Comparison of ENCODE assay signal across 22 cellular contexts in the genomic region with DNA sequence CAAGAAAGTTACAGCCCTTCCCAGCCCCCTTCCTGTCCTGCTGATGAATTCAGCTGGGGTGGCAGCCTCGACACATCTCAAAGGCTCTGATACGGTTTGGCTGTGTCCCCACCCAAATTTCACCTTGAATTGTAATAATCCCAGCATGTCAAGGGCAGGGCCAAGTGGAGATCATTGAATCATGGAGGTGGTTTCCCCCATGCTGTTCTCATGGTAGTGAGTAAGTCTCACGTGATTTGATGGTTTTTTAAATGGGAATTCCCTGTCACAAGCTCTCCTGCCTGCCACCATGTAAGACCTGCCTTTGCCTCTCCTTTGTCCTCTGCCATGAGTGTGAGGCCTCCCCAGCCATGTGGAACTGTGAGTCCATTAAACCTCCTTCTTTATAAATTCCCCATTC.
DNase-seq lines count a peak whose midpoint lies in the region; FAIRE-seq and TF ChIP-seq lines count a peak whose summit lies in the region.
"Had no signal": no experiment of that assay in that cellular context is flagged by ENCODE, and none has a peak within 500 bp of the region (broad histone marks: within the 10 kb centered on the region; RNA-seq: fewer than 3 reads in every experiment).

No MANE protein-coding gene starts in this region.

- POLR2A ChIA-PET in MCF 10A (lab: Yijun Ruan, JAX) = no interaction called here

- no peaks in the 10 kb centered on the region for H3K9me2 ChIP-seq in MM.1S (replicated peaks; ENCODE audit: insufficient read depth, low read length)

- no peaks in the 10 kb centered on the region for H3K36me3 ChIP-seq in mammary epithelial cell (ENCODE audit: insufficient read depth, low read length)
- no peaks in the 10 kb centered on the region for H3K36me3 ChIP-seq in astrocyte (ENCODE audit: insufficient read depth, low read length)
- no peaks in the 10 kb centered on the region for H3K36me3 ChIP-seq in MM.1S (replicated peaks; ENCODE audit: insufficient read depth, low read length)
- H3K36me3 ChIP-seq: BLaER1 had no signal

- H3K79me2 ChIP-seq in mammary epithelial cell (ENCODE audit: insufficient read depth, low read length) (no peaks in the 10 kb centered on the region), astrocyte (ENCODE audit: insufficient read depth, low read length) (no peaks in the 10 kb centered on the region), MM.1S (ENCODE audit: low read length) (no peaks in the 10 kb centered on the region)

- TF ChIP-seq CTCF in mammary epithelial cell (conservative IDR thresholded peaks at IDR 0.05 in 1 of 2, IDR thresholded peaks at IDR 0.05 in 1 of 2; ENCODE audit: extremely low read depth in 1 of 2, insufficient read depth in 1 of 2, low read depth in 1 of 2, low read length in 2 of 2) (no peak), MCF 10A (IDR thresholded peaks at IDR 0.05; ENCODE audit: unreplicated experiment) (no peak), astrocyte (IDR thresholded peaks at IDR 0.05; ENCODE audit: insufficient read depth, low read depth, low read length) (no peak), MM.1S (IDR thresholded peaks at IDR 0.05; ENCODE audit: low read length) (no peak), HFFc6 (IDR thresholded peaks at IDR 0.05) (no peak)

- H3K9ac ChIP-seq in mammary epithelial cell (ENCODE audit: insufficient read depth, low read length) = no peak overlapping the region
- H3K9ac ChIP-seq in astrocyte (ENCODE audit: low read length) = no peak overlapping the region
- no peak overlapping the region for H3K9ac ChIP-seq in MM.1S (ENCODE audit: low read length)
- H3K9ac ChIP-seq: BLaER1 had no signal

- no peaks in the 10 kb centered on the region for H3K9me3 ChIP-seq in mammary epithelial cell (replicated peaks; ENCODE audit: insufficient read depth, low read length)
- peaks cover 3% of the 10 kb centered on the region for H3K9me3 ChIP-seq in astrocyte (ENCODE audit: insufficient read depth, low read depth, low read length)
- H3K9me3 ChIP-seq in MM.1S (replicated peaks; ENCODE audit: insufficient read depth, low read length) = no peaks in the 10 kb centered on the region
- H3K9me3 ChIP-seq: BLaER1 had no signal

- dilution Hi-C loops in mammary epithelial cell (cut with HindIII; ENCODE audit: low sequenced_read_pairs) = no loop called here

- 25% methylated on average over 3 of the region's 3 CpGs for WGBS in mammary epithelial cell (ENCODE audit: low coverage, missing lambda C conversion rate)

- H3K4me2 ChIP-seq in mammary epithelial cell (ENCODE audit: insufficient read depth, low read depth, low read length) (no peak overlapping the region), astrocyte (ENCODE audit: low read length) (no peak overlapping the region), MM.1S (ENCODE audit: low read depth, low read length) (no peak overlapping the region)
- H3K4me2 ChIP-seq: BLaER1 had no signal

- in situ Hi-C loops in mammary epithelial cell (cut with MboI; ENCODE audit: low sequenced_read_pairs in 2 of 2) = no loop called here

- H3K4me3 ChIP-seq in mammary epithelial cell (replicated peaks in 1 of 3; ENCODE audit: insufficient read depth in 1 of 3, low read depth in 2 of 3, low read length in 3 of 3) (no peak overlapping the region), astrocyte (ENCODE audit: insufficient read depth, low read depth, low read length) (no peak overlapping the region), MM.1S (ENCODE audit: low read length) (no peak overlapping the region)
- H3K4me3 ChIP-seq: BLaER1, K562 had no signal

- H3K27me3 Mint-ChIP-seq in MCF 10A (ENCODE audit: insufficient read depth, unreplicated experiment) (peaks cover 11% of the 10 kb centered on the region), astrocyte (ENCODE audit: low read depth, unreplicated experiment) (peaks cover 70% of the 10 kb centered on the region), HFFc6 (ENCODE audit: insufficient read depth) (peaks cover 8% of the 10 kb centered on the region; the same call in 1 of the 2 replicates)

- no peaks in the 10 kb centered on the region for H3F3A ChIP-seq in MM.1S (ENCODE audit: insufficient read depth, low read length)

- H3K36me3 Mint-ChIP-seq in MCF 10A (ENCODE audit: insufficient read depth, unreplicated experiment) (no peaks in the 10 kb centered on the region), astrocyte (ENCODE audit: low read depth, unreplicated experiment) (no peaks in the 10 kb centered on the region), HFFc6 (ENCODE audit: low read depth) (no peaks in the 10 kb centered on the region)
- H3K36me3 Mint-ChIP-seq: CD14-positive monocyte; CD4-positive, alpha-beta memory T cell had no signal

- no peaks in the 10 kb centered on the region for H3K4me1 ChIP-seq in mammary epithelial cell (ENCODE audit: insufficient read depth, low read length)
- H3K4me1 ChIP-seq in astrocyte (ENCODE audit: insufficient read depth, low read length) = peaks cover 17% of the 10 kb centered on the region
- H3K4me1 ChIP-seq in MM.1S (ENCODE audit: low read length) = no peaks in the 10 kb centered on the region
- H3K4me1 ChIP-seq: BLaER1 had no signal

- no peak overlapping the region for H3K27ac ChIP-seq in mammary epithelial cell (ENCODE audit: insufficient read depth, low read depth, low read length)
- H3K27ac ChIP-seq in astrocyte (ENCODE audit: low read depth, low read length) = no peak overlapping the region
- no peak overlapping the region for H3K27ac ChIP-seq in MM.1S (ENCODE audit: low read length)
- H3K27ac ChIP-seq: 22Rv1, BLaER1 had no signal

- H3K27ac Mint-ChIP-seq in MCF 10A (ENCODE audit: low read depth, unreplicated experiment) (no peak overlapping the region), astrocyte (ENCODE audit: unreplicated experiment) (peak overlapping the region; percentile 36), HFFc6 (no peak overlapping the region)
- H3K27ac Mint-ChIP-seq: CD14-positive monocyte; CD4-positive, alpha-beta memory T cell had no signal

- BruUV-seq in mammary epithelial cell (replicated peaks; lab: Mats Ljungman, UMichigan) (no TSS peak), MCF 10A (replicated peaks; lab: Mats Ljungman, UMichigan) (no TSS peak)

- no peaks in the 10 kb centered on the region for H4K20me1 ChIP-seq in mammary epithelial cell (ENCODE audit: insufficient read depth, low read length)
- no peaks in the 10 kb centered on the region for H4K20me1 ChIP-seq in astrocyte (ENCODE audit: insufficient read depth, low read length)
- H4K20me1 ChIP-seq in MM.1S (ENCODE audit: insufficient read depth, low read length) = no peaks in the 10 kb centered on the region
- H4K20me1 ChIP-seq: BLaER1 had no signal

- intact Hi-C loops in mammary epithelial cell (cut with micrococcal nuclease) (no loop called here), MCF 10A (cut with micrococcal nuclease) (no loop called here)

- H3K4me3 Mint-ChIP-seq in MCF 10A (ENCODE audit: unreplicated experiment) (no peak overlapping the region), astrocyte (ENCODE audit: unreplicated experiment) (no peak overlapping the region), HFFc6 (no peak overlapping the region)
- H3K4me3 Mint-ChIP-seq: CD4-positive, alpha-beta memory T cell had no signal

- H3K9me3 Mint-ChIP-seq in MCF 10A (ENCODE audit: unreplicated experiment) (no peaks in the 10 kb centered on the region), astrocyte (ENCODE audit: unreplicated experiment) (peaks cover 7% of the 10 kb centered on the region), HFFc6 (no peaks in the 10 kb centered on the region)

- CTCF ChIA-PET in mammary epithelial cell (lab: Charles Lee; ENCODE audit: low non-redundant PET) (no interaction called here), MCF 10A (lab: Yijun Ruan, JAX) (interaction anchor here (0.6 kb wide), 1 partner anchor 179 kb away, joined by 4 read pairs; no protein-coding TSS in a partner anchor)

- H3K27me3 ChIP-seq in mammary epithelial cell (ENCODE audit: insufficient read depth, low read length) = peaks cover 3% of the 10 kb centered on the region
- peaks cover 14% of the 10 kb centered on the region for H3K27me3 ChIP-seq in astrocyte (ENCODE audit: insufficient read depth, low read length)
- peaks cover 49% of the 10 kb centered on the region for H3K27me3 ChIP-seq in MM.1S (replicated peaks; ENCODE audit: insufficient read depth, low read length)

- peak; percentile 35 for DNase-seq in mammary epithelial cell
- no peak for DNase-seq in MCF 10A (ENCODE audit: unreplicated experiment)
- peak; percentile 45 for DNase-seq in M059J (ENCODE audit: low read depth)
- DNase-seq in astrocyte (ENCODE audit: low read depth) = no peak
- DNase-seq in kidney tubule cell (ENCODE audit: low spot score) = peak; percentile 7
- no peak for DNase-seq in hepatic stellate cell (ENCODE audit: low spot score)
- no peak for DNase-seq in MM.1S
- no peak for DNase-seq in HFFc6
- DNase-seq: Calu3; CD4-positive, alpha-beta memory T cell; DMS53; DND-41; EL; HCEC 1CT had no signal

- H2AFZ ChIP-seq in mammary epithelial cell (ENCODE audit: low read depth, low read length) (no peak overlapping the region), astrocyte (ENCODE audit: low read depth, low read length) (no peak overlapping the region), MM.1S (ENCODE audit: low read length) (no peak overlapping the region)

- no peak for FAIRE-seq in astrocyte (lab: Jason Lieb, UNC)
- FAIRE-seq: G401.6, GM12891, GM19239, H54, K562 had no signal

- H3K4me1 Mint-ChIP-seq in MCF 10A (ENCODE audit: insufficient read depth, unreplicated experiment) (peaks cover 19% of the 10 kb centered on the region), astrocyte (ENCODE audit: low read depth, unreplicated experiment) (peaks cover 4% of the 10 kb centered on the region), HFFc6 (ENCODE audit: low read depth) (peaks cover 63% of the 10 kb centered on the region)
- H3K4me1 Mint-ChIP-seq: CD14-positive monocyte; CD4-positive, alpha-beta memory T cell had no signal

Comparison
In these comparisons a context has a peak if more than half of its experiments do, and no peak if none do; other contexts are left out.
1. DNase-seq: peak in mammary epithelial cell (single experiment), M059J (single experiment) and kidney tubule cell (single experiment); none in MCF 10A (single experiment), astrocyte (single experiment), hepatic stellate cell (single experiment), MM.1S (single experiment) and HFFc6 (single experiment).